In genomic region chr9:106906129-106906528, GRCh38 we compare ENCODE assay signal across 1 cellular context.
TF ChIP-seq lines count a peak whose summit lies in the region.

No MANE protein-coding gene starts in this region.

TF ChIP-seq in WTC11, 78 proteins besides CTCF, POLR2A, EP300 and RAD21 (continued from another document):
- TF ChIP-seq USF1 (CRISPR knock-in tag; IDR thresholded peaks at IDR 0.05) (no peak), NR1H2 (CRISPR knock-in tag; IDR thresholded peaks at IDR 0.05) (no peak), ARID4B (CRISPR knock-in tag; IDR thresholded peaks at IDR 0.05; ENCODE audit: borderline replicate concordance) (no peak), ATF2 (CRISPR knock-in tag; IDR thresholded peaks at IDR 0.05; ENCODE audit: borderline replicate concordance, low read depth) (no peak), MLX (CRISPR knock-in tag; IDR thresholded peaks at IDR 0.05) (no peak), PRDM15 (CRISPR knock-in tag; IDR thresholded peaks at IDR 0.05) (no peak), ZNF396 (CRISPR knock-in tag; IDR thresholded peaks at IDR 0.05; ENCODE audit: borderline replicate concordance) (no peak), TEAD4 (CRISPR knock-in tag; IDR thresholded peaks at IDR 0.05) (no peak), AFF4 (CRISPR knock-in tag; IDR thresholded peaks at IDR 0.05; ENCODE audit: borderline replicate concordance) (no peak), ATF6 (CRISPR knock-in tag; IDR thresholded peaks at IDR 0.05) (no peak), JAZF1 (CRISPR knock-in tag; IDR thresholded peaks at IDR 0.05) (no peak)
